ENCODE assay signal across 8 cellular contexts in genomic region chr13:28138012-28138755, GRCh38. TPM values are rescaled to one million over a fixed set of nuclear protein-coding genes. Genes with fewer than 3 reads are reported as not detected.
DNase-seq lines count a peak whose midpoint lies in the region; ATAC-seq and TF ChIP-seq lines count a peak whose summit lies in the region.

PAN3 (plus strand) TSS chr13:28138545; CDS start chr13:28138658, 113 bp downstream.

- H3K4me1 ChIP-seq in trophoblast cell (ENCODE audit: control insufficient read depth in 1 of 2, insufficient read depth in 2 of 2, low read length in 2 of 2), result peaks cover 2 to 3% of the 10 kb centered on the region in 2 experiments
- peaks cover 0 to 47% (median 10%) of the 10 kb centered on the region in 4 donors for H3K4me1 ChIP-seq in tibial nerve

- H3K9me3 ChIP-seq in trophoblast cell (ENCODE audit: insufficient read depth, low read depth, low read length) (no peaks in the 10 kb centered on the region), tibial nerve (no peaks in the 10 kb centered on the region)

- peaks cover 16% of the 10 kb centered on the region for H3K79me2 ChIP-seq in trophoblast cell (ENCODE audit: control insufficient read depth, insufficient read depth, low read length, poor library complexity)

- H4K91ac ChIP-seq in trophoblast cell (ENCODE audit: low read depth, low read length), result peak within 1 kb of the TSS; percentile 88

- TF ChIP-seq EP300 in tibial nerve (IDR thresholded peaks at IDR 0.05), result peak; percentile 76 to 93

- ATAC-seq in Right ventricle myocardium superior (ENCODE audit: poor library complexity), result peak; percentile 93

- H3K14ac ChIP-seq in trophoblast cell (ENCODE audit: low read length), result peak within 1 kb of the TSS; percentile 98

- H3K79me1 ChIP-seq in trophoblast cell (ENCODE audit: low read length), result peaks cover 10% of the 10 kb centered on the region

- peak within 1 kb of the TSS; percentile 93 for H2BK120ac ChIP-seq in trophoblast cell (ENCODE audit: insufficient read depth, low read length, poor library complexity)

- H3K27me3 ChIP-seq in trophoblast cell (ENCODE audit: insufficient read depth, low read length), result no peaks in the 10 kb centered on the region
- no peaks in the 10 kb centered on the region for H3K27me3 ChIP-seq in tibial nerve

- peak within 1 kb of the TSS; percentile 65 for H2BK12ac ChIP-seq in trophoblast cell (ENCODE audit: low read length)

- peak; percentile 65 to 66 for TF ChIP-seq POLR2A in tibial nerve (IDR thresholded peaks at IDR 0.05)

- H3K36me3 ChIP-seq in trophoblast cell (ENCODE audit: control insufficient read depth in 1 of 2, insufficient read depth in 2 of 2, low read length in 2 of 2), result no peaks in the 10 kb centered on the region
- no peaks in the 10 kb centered on the region for H3K36me3 ChIP-seq in tibial nerve

- H3K4me3 ChIP-seq in GM08714 (ENCODE audit: low read length) (peak within 1 kb of the TSS; percentile 100), HFF-Myc (replicated peaks; ENCODE audit: low read depth, low read length) (peak within 1 kb of the TSS; percentile 87), trophoblast cell (ENCODE audit: low read depth, low read length) (peak within 1 kb of the TSS; percentile 82), tibial nerve (peak within 1 kb of the TSS; percentile 93 to 99 (median 97))

- H3K23ac ChIP-seq in trophoblast cell (ENCODE audit: low read length), result no peak within 1 kb of the TSS

- H2AK5ac ChIP-seq in trophoblast cell (ENCODE audit: low read length), result peak within 1 kb of the TSS; percentile 97

- peak within 1 kb of the TSS; percentile 90 for H2AFZ ChIP-seq in trophoblast cell (ENCODE audit: insufficient read depth, low read length, poor library complexity)

- WGBS in trophoblast cell (ENCODE audit: extremely low coverage, insufficient coverage, insufficient read length), result no CpG with 5 or more reads among the region's 84 CpGs
- WGBS in tibial nerve, 2 donors, result 0 to 1% methylated on average over 57 to 60 of the region's 84 CpGs

- H3K9ac ChIP-seq in trophoblast cell (ENCODE audit: low read length), result peak within 1 kb of the TSS; percentile 93

- peak within 1 kb of the TSS; percentile 97 for H2BK5ac ChIP-seq in trophoblast cell (ENCODE audit: low read depth, low read length, poor library complexity)

- peak within 1 kb of the TSS; percentile 94 for H4K8ac ChIP-seq in trophoblast cell (ENCODE audit: low read depth, low read length)

- H3K27ac ChIP-seq in trophoblast cell (ENCODE audit: low read depth, low read length) (peak within 1 kb of the TSS; percentile 98), tibial nerve (peak within 1 kb of the TSS; percentile 95 to 99 (median 98))

- peak within 1 kb of the TSS; percentile 99 for H4K12ac ChIP-seq in trophoblast cell (ENCODE audit: low read depth, low read length)

- DNase-seq in HFF-Myc (ENCODE audit: extremely low read depth, low read depth), result peak; percentile 56
- peak; percentile 88 for DNase-seq in NCI-H1048 (lab: John Stamatoyannopoulos, UW)
- DNase-seq in SW 1271 (lab: John Stamatoyannopoulos, UW), result peak; percentile 49 to 79
- peak; percentile 72 for DNase-seq in activated naive CD8-positive, alpha-beta T cell treated with anti-CD3 and anti-CD28 coated beads, Interleukin-2, amount 50 U/mL, for 16 hours (ENCODE audit: low read depth, low spot score)
- peak; percentile 97 for DNase-seq in Right ventricle myocardium superior
- peak; percentile 95 to 98 for DNase-seq in trophoblast cell
- DNase-seq in tibial nerve (ENCODE audit: low spot score in 2 of 2), result peak; percentile 79 to 81

- H3K4ac ChIP-seq in trophoblast cell (ENCODE audit: low read depth, low read length), result peak within 1 kb of the TSS; percentile 94

- intact Hi-C loops in Right ventricle myocardium superior (cut with DNase I), result no loop called here

- H3K4me2 ChIP-seq in trophoblast cell (ENCODE audit: low read length), result peak within 1 kb of the TSS; percentile 96

- TF ChIP-seq CTCF in HFF-Myc (IDR thresholded peaks at IDR 0.05; ENCODE audit: low read depth, low read length, missing control alignments) (no peak), tibial nerve (IDR thresholded peaks at IDR 0.05) (peak in 1 of 5 experiments; percentile 10)

- H3K18ac ChIP-seq in trophoblast cell (ENCODE audit: low read length), result peak within 1 kb of the TSS; percentile 97

RNA-seq across cellular contexts. Expression of gene PAN3, which starts in this region (rescaled TPM):
- 8.1 TPM for total RNA-seq in Right ventricle myocardium superior
- 12.3 and 12.6 TPM in 2 replicates for polyA plus RNA-seq in trophoblast cell (2013)
- 10 to 100 TPM; 40.5 to 54.4 (median 49.0) TPM for total RNA-seq in tibial nerve

Comparison
In these comparisons a context has a peak if more than half of its experiments do, and no peak if none do; other contexts are left out.
1. Peak in every context shown above with its lines: DNase-seq, ATAC-seq, H3K4me3 ChIP-seq and H3K27ac ChIP-seq.